Comparison of ENCODE assay signal across 1 cellular context in the genomic region with DNA sequence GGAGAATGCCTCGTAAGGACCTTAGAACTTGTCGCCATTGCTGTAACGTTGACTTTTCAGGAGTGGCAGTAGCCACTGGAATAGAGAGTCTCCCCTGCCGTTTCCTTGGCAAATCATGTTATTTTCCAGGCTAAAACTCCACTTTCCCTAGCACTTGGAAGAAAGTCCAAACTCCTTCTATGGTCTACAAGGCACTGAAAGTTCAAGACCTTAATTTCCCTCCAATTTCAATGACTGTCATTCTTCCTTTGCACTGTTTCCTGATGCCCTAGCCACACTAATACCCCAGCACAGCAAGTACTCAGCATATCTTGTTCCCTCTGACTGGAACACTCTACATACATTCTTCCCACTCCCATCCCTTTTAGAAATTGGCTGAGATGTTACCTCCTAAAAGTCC.
TF ChIP-seq lines count a peak whose summit lies in the region.

No MANE protein-coding gene starts in this region.

TF ChIP-seq in HCT116, 20 proteins besides CTCF, POLR2A, EP300 and RAD21 (continued from another document):
- TF ChIP-seq YY1 (IDR thresholded peaks at IDR 0.05; ENCODE audit: extremely low read depth, insufficient replicate concordance, low read depth, low read length), result no peak
- no peak for TF ChIP-seq CBX3 (IDR thresholded peaks at IDR 0.05; ENCODE audit: low read depth)
- no peak for TF ChIP-seq TCF7L2 (IDR thresholded peaks at IDR 0.05; ENCODE audit: borderline replicate concordance, extremely low read depth, insufficient read depth, insufficient read length)
- TF ChIP-seq, protein P1, sequence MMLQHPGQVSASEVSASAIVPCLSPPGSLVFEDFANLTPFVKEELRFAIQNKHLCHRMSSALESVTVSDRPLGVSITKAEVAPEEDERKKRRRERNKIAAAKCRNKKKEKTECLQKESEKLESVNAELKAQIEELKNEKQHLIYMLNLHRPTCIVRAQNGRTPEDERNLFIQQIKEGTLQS (IDR thresholded peaks at IDR 0.05), result no peak
- no peak for TF ChIP-seq SIN3A (IDR thresholded peaks at IDR 0.05; ENCODE audit: low read depth)
- TF ChIP-seq POLR2AphosphoS5 (IDR thresholded peaks at IDR 0.05; ENCODE audit: low read depth, low read length), result no peak
- no peak for TF ChIP-seq FOSL1 (IDR thresholded peaks at IDR 0.05; ENCODE audit: low read depth)
- no peak for TF ChIP-seq EZH2phosphoT487 (IDR thresholded peaks at IDR 0.05; ENCODE audit: borderline replicate concordance)
- TF ChIP-seq, protein P2, sequence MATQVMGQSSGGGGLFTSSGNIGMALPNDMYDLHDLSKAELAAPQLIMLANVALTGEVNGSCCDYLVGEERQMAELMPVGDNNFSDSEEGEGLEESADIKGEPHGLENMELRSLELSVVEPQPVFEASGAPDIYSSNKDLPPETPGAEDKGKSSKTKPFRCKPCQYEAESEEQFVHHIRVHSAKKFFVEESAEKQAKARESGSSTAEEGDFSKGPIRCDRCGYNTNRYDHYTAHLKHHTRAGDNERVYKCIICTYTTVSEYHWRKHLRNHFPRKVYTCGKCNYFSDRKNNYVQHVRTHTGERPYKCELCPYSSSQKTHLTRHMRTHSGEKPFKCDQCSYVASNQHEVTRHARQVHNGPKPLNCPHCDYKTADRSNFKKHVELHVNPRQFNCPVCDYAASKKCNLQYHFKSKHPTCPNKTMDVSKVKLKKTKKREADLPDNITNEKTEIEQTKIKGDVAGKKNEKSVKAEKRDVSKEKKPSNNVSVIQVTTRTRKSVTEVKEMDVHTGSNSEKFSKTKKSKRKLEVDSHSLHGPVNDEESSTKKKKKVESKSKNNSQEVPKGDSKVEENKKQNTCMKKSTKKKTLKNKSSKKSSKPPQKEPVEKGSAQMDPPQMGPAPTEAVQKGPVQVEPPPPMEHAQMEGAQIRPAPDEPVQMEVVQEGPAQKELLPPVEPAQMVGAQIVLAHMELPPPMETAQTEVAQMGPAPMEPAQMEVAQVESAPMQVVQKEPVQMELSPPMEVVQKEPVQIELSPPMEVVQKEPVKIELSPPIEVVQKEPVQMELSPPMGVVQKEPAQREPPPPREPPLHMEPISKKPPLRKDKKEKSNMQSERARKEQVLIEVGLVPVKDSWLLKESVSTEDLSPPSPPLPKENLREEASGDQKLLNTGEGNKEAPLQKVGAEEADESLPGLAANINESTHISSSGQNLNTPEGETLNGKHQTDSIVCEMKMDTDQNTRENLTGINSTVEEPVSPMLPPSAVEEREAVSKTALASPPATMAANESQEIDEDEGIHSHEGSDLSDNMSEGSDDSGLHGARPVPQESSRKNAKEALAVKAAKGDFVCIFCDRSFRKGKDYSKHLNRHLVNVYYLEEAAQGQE (IDR thresholded peaks at IDR 0.05; ENCODE audit: low read depth), result no peak
- TF ChIP-seq ZNF274 (IDR thresholded peaks at IDR 0.05; ENCODE audit: low read depth, low read length), result no peak
TF ChIP-seq in HCT116: peak in this region for 0.
